In the genomic region with DNA sequence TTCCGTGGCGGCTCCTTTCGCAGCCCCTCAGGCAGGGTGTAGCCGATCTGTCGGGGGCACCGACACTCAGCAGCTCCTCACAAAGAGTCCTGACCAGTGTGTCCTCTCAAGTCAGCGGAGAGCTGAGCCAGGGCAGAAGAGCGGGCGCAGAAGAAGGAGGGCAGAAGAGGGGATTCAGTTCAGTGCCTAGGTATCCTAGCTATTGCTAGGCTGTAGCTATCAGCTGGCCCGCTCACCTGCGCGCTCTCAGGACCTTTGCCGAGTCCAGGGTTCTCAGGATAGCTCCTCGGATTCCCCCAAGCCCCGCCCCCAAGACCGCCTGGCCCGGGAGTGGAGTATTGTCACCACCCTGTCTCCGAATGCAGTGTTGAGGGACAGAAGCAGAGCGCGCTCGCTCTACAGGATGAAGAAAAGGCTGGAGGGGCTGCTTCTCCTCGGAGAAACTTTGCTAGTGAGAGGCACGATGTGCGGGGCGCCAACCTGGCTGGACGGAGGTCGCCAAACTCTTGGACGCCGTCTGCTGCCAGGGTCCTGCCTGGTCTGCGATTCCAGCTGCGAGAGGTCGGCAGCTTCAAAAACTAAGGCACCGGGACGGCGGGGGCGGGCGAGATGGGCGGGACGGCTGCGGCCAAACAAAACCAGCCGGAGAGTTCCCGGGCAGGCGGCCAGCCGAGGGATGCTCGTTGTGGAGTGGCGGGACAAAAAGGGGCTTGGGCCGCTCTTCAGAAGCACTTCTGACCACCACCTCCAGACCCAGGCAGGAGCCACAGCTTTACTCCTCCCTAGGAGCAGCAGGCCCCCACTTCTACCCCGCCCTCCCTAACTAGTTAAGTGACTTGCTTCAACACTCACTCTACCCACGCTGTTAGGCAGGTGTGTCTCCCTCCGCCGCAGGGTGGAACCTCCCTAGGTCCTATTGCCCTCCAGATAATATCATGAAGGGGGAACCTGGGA, we compare ENCODE assay signal across 8 cellular contexts. TPM values are rescaled to one million over a fixed set of nuclear protein-coding genes. Genes with fewer than 3 reads are reported as not detected.
DNase-seq lines count a peak whose midpoint lies in the region; ATAC-seq and TF ChIP-seq lines count a peak whose summit lies in the region.

A gene (minus strand): TSS at position 258 of the 954 bp plus-strand sequence. CDS start 613 bp downstream, outside the sequence.

- in situ Hi-C loops in G401 (cut with HindIII; ENCODE audit: low sequenced_read_pairs) = no loop called here

- DNase-seq in DMS53 treated with DMSO at 0.1 percent for 48 hours (lab: John Stamatoyannopoulos, UW; ENCODE audit: unreplicated experiment) = peak; percentile 50
- peak; percentile 72 for DNase-seq in NCI-H1105 treated with DMSO at 0.1 percent for 48 hours (lab: John Stamatoyannopoulos, UW)
- peak; percentile 25 for DNase-seq in activated CD4-positive, alpha-beta memory T cell treated with anti-CD3 and anti-CD28 coated beads, Interleukin-2, amount 10 ng/mL, durations not matched to agents 7 days and 5 days
- DNase-seq in epithelial cell of proximal tubule (ENCODE audit: low read depth) = no peak
- DNase-seq in nephron progenitor cell = peak; percentile 69
- DNase-seq in type B pancreatic cell (ENCODE audit: extremely low spot score, unreplicated experiment) = peak; percentile 71
- no peak for DNase-seq in G401 (ENCODE audit: low spot score)

- no peak for TF ChIP-seq CTCF in epithelial cell of proximal tubule (conservative IDR thresholded peaks at IDR 0.05; ENCODE audit: low read depth, low read length)
- TF ChIP-seq CTCF in nephron progenitor cell (IDR thresholded peaks at IDR 0.05) = no peak
- no peak for TF ChIP-seq CTCF in type B pancreatic cell (conservative IDR thresholded peaks at IDR 0.05)

- CTCF ChIA-PET in activated CD4-positive, alpha-beta memory T cell treated with anti-CD3 and anti-CD28 coated beads, Interleukin-2, amount 10 ng/mL, durations not matched to agents 7 days and 5 days (lab: Charles Lee) = no interaction called here

- peaks cover 4% of the 10 kb centered on the region for H3K27me3 Mint-ChIP-seq in activated CD4-positive, alpha-beta memory T cell treated with anti-CD3 and anti-CD28 coated beads, Interleukin-2, amount 10 ng/mL, durations not matched to agents 7 days and 5 days
- H3K27me3 Mint-ChIP-seq in nephron progenitor cell (ENCODE audit: low read depth, poor library complexity) (peaks cover 24% of the 10 kb centered on the region), type B pancreatic cell (peaks cover 8% of the 10 kb centered on the region)

- peaks cover 7% of the 10 kb centered on the region for H3K9me3 Mint-ChIP-seq in activated CD4-positive, alpha-beta memory T cell treated with anti-CD3 and anti-CD28 coated beads, Interleukin-2, amount 10 ng/mL, durations not matched to agents 7 days and 5 days
- H3K9me3 Mint-ChIP-seq in nephron progenitor cell (peaks cover 64% of the 10 kb centered on the region), type B pancreatic cell (peaks cover 10% of the 10 kb centered on the region)

- H3K27ac Mint-ChIP-seq in activated CD4-positive, alpha-beta memory T cell treated with anti-CD3 and anti-CD28 coated beads, Interleukin-2, amount 10 ng/mL, durations not matched to agents 7 days and 5 days = no peak within 1 kb of the TSS
- H3K27ac Mint-ChIP-seq in nephron progenitor cell (no peak within 1 kb of the TSS), type B pancreatic cell (peak within 1 kb of the TSS; percentile 80)

- peak within 1 kb of the TSS; percentile 41 for H3K4me3 ChIP-seq in epithelial cell of proximal tubule (ENCODE audit: low read depth, low read length)

- H3K36me3 Mint-ChIP-seq in activated CD4-positive, alpha-beta memory T cell treated with anti-CD3 and anti-CD28 coated beads, Interleukin-2, amount 10 ng/mL, durations not matched to agents 7 days and 5 days (ENCODE audit: low read depth) = peaks cover 5% of the 10 kb centered on the region
- H3K36me3 Mint-ChIP-seq in nephron progenitor cell (ENCODE audit: low read depth) (peaks cover 5% of the 10 kb centered on the region), type B pancreatic cell (no peaks in the 10 kb centered on the region)

- peak; percentile 58 for ATAC-seq in GM21619 (IDR thresholded peaks at IDR 0.05; ENCODE audit: unreplicated experiment)

- peaks cover 23% of the 10 kb centered on the region for H3K4me1 Mint-ChIP-seq in activated CD4-positive, alpha-beta memory T cell treated with anti-CD3 and anti-CD28 coated beads, Interleukin-2, amount 10 ng/mL, durations not matched to agents 7 days and 5 days
- peaks cover 6% of the 10 kb centered on the region for H3K4me1 Mint-ChIP-seq in nephron progenitor cell
- H3K4me1 Mint-ChIP-seq in type B pancreatic cell (ENCODE audit: unreplicated experiment) = no peaks in the 10 kb centered on the region

- POLR2A ChIA-PET in activated CD4-positive, alpha-beta memory T cell treated with anti-CD3 and anti-CD28 coated beads, Interleukin-2, amount 10 ng/mL, durations not matched to agents 7 days and 5 days (lab: Charles Lee) = no interaction called here

- H3K4me3 Mint-ChIP-seq in activated CD4-positive, alpha-beta memory T cell treated with anti-CD3 and anti-CD28 coated beads, Interleukin-2, amount 10 ng/mL, durations not matched to agents 7 days and 5 days = peak within 1 kb of the TSS; percentile 72
- H3K4me3 Mint-ChIP-seq in nephron progenitor cell (peak within 1 kb of the TSS; percentile 91), type B pancreatic cell (peak within 1 kb of the TSS; percentile 93)

RNA-seq across cellular contexts. Expression of the gene that starts here (rescaled TPM):
- under 1 TPM; 0.15 to 0.35 TPM for total RNA-seq in activated CD4-positive, alpha-beta memory T cell treated with anti-CD3 and anti-CD28 coated beads, Interleukin-2, amount 10 ng/mL, durations not matched to agents 7 days and 5 days
- not detected in 2 replicates for total RNA-seq in epithelial cell of proximal tubule
- total RNA-seq in type B pancreatic cell (ENCODE audit: low replicate concordance) = 1.7 and 5.0 TPM in 2 replicates
- not detected in 2 replicates for total RNA-seq in G401 (2014; rRNA removed; shearing (Covaris generic))

Comparison
In these comparisons a context has a peak if more than half of its experiments do, and no peak if none do; other contexts are left out.
1. Peak in DNase-seq in activated CD4-positive, alpha-beta memory T cell treated with anti-CD3 and anti-CD28 coated beads, Interleukin-2, amount 10 ng/mL, durations not matched to agents 7 days and 5 days; RNA of the gene not detected or under 1 TPM.
2. DNase-seq: peak in DMS53 treated with DMSO at 0.1 percent for 48 hours (single experiment), NCI-H1105 treated with DMSO at 0.1 percent for 48 hours (single experiment), nephron progenitor cell (single experiment) and type B pancreatic cell (single experiment); none in epithelial cell of proximal tubule (single experiment) and G401 (single experiment).
3. Peak in every context shown above with its lines, with median percentiles within 50 percentile points of each other: H3K4me3 Mint-ChIP-seq.